Comparison of ENCODE assay signal across 8 cellular contexts in the genomic region with DNA sequence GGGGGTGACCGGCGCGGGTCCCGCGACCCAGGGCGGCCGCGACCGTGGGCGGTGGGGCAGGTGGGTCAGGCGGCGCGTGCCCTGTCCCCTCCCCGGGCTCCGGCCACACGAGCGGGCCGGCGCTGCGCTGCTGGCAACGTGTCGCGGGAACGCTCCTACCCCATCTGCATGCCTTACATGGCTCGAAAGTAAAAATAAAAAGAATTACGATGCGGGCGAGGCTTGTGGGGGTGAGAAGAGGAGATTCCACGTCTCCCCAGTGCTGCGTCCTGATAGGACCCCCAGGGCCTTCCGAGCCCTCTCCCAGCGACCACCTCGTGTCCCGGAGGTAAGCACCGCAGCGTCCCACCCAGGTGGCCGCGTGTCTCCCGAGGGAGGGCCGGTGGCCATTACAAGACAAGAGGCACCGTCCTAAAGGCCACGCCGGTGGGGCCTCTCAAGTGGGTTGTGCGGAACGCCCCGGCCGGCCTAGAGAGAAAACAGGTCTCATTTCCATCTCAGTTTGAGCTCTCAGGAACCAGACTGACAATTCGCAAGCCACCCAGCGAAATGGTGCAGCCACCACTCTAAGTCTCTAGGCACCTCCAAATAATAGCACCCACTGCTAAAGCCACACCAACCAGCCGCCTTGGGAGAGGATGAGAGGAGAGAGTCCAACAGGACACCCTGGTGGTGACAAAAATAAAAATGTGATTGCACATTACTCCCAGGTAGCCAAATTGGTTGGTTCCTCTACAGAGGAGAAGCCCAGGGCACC. TPM values are rescaled to one million over a fixed set of nuclear protein-coding genes. Genes with fewer than 3 reads are reported as not detected.
DNase-seq lines count a peak whose midpoint lies in the region; ATAC-seq and TF ChIP-seq lines count a peak whose summit lies in the region.

No MANE protein-coding gene starts in this region.

- no peaks in the 10 kb centered on the region for H3K36me3 ChIP-seq in CD8-positive, alpha-beta T cell (ENCODE audit: insufficient read depth, low read length)
- no peaks in the 10 kb centered on the region for H3K36me3 ChIP-seq in stomach smooth muscle (ENCODE audit: control insufficient read depth in 2 of 2, insufficient read depth in 2 of 2, low read length in 2 of 2)

- peak overlapping the region; percentile 89 to 95 for H3K9ac ChIP-seq in stomach smooth muscle (ENCODE audit: low read length in 2 of 2)

- H3K9me3 ChIP-seq in CD8-positive, alpha-beta T cell (ENCODE audit: low read length): no peaks in the 10 kb centered on the region
- no peaks in the 10 kb centered on the region for H3K9me3 ChIP-seq in stomach smooth muscle (ENCODE audit: control insufficient read depth in 2 of 2, low read length in 2 of 2)

- peak overlapping the region; percentile 59 for H3K27ac ChIP-seq in CD8-positive, alpha-beta T cell (ENCODE audit: low read depth, low read length)
- H3K27ac ChIP-seq in stomach smooth muscle (ENCODE audit: low read length): peak overlapping the region; percentile 94

- peak overlapping the region; percentile 93 for H3K27ac Mint-ChIP-seq in CD8-positive, alpha-beta T cell

- peak; percentile 18 to 75 (median 56) for DNase-seq in CD8-positive, alpha-beta T cell
- DNase-seq in NOMO-1 treated with DMSO at 0.1 percent for 48 hours (lab: John Stamatoyannopoulos, UW; ENCODE audit: unreplicated experiment) (peak; percentile 70), epithelial cell of proximal tubule (ENCODE audit: low read depth) (no peak), myocyte (ENCODE audit: low read depth) (peak; percentile 74)
- DNase-seq in activated CD8-positive, alpha-beta memory T cell treated with anti-CD3 and anti-CD28 coated beads, Interleukin-2, amount 50 U/mL, for 4 hours: peak; percentile 49

- no peaks in the 10 kb centered on the region for H3K9me3 Mint-ChIP-seq in CD8-positive, alpha-beta T cell

- CTCF ChIA-PET in CD8-positive, alpha-beta T cell (lab: Charles Lee): interaction anchor here (0.8 to 1.0 kb wide), 3 partner anchors 11 to 352 kb away, joined by 3 read pairs; no protein-coding TSS in a partner anchor

- H3K4me3 Mint-ChIP-seq in CD8-positive, alpha-beta T cell: peak overlapping the region; percentile 89

- no peaks in the 10 kb centered on the region for H3K27me3 ChIP-seq in CD8-positive, alpha-beta T cell (ENCODE audit: insufficient read depth, low read length)
- H3K27me3 ChIP-seq in stomach smooth muscle (ENCODE audit: control insufficient read depth in 1 of 2, insufficient read depth in 2 of 2, low read length in 2 of 2): no peaks in the 10 kb centered on the region

- peaks cover 17% of the 10 kb centered on the region for H3K36me3 Mint-ChIP-seq in CD8-positive, alpha-beta T cell

- peak; percentile 45 for ATAC-seq in CD8-positive, alpha-beta T cell
- ATAC-seq in GM19328 (IDR thresholded peaks at IDR 0.05; ENCODE audit: unreplicated experiment) (peak; percentile 35), HG03457 (IDR thresholded peaks at IDR 0.05; ENCODE audit: unreplicated experiment) (peak; percentile 43)

- POLR2A ChIA-PET in CD8-positive, alpha-beta T cell (lab: Charles Lee): interaction anchor here (2.1 kb wide), 1 partner anchor 12 kb away, joined by 13 read pairs; no protein-coding TSS in a partner anchor

- peaks cover 32% of the 10 kb centered on the region for H3K4me1 ChIP-seq in CD8-positive, alpha-beta T cell (ENCODE audit: insufficient read depth, low read length)
- peaks cover 20% of the 10 kb centered on the region for H3K4me1 ChIP-seq in stomach smooth muscle (ENCODE audit: control insufficient read depth, insufficient read depth, low read length)

- peak; percentile 45 for TF ChIP-seq CTCF in CD8-positive, alpha-beta T cell (IDR thresholded peaks at IDR 0.05)
- TF ChIP-seq CTCF in epithelial cell of proximal tubule (conservative IDR thresholded peaks at IDR 0.05; ENCODE audit: low read depth, low read length): peak; percentile 45

- no peaks in the 10 kb centered on the region for H3K27me3 Mint-ChIP-seq in CD8-positive, alpha-beta T cell (ENCODE audit: low read depth)

- intact Hi-C loops in CD8-positive, alpha-beta T cell (cut with DNase I, micrococcal nuclease): loop anchor here (1.0 to 10.0 kb wide), 16 partner anchors 13 to 1423 kb away; partner anchors contain the start of genes CALM1 (in 1 of the 2), EFCAB11 (in 1 of the 2), EML5 (in 1 of the 2) and GALC (in 1 of the 2)

- H3K4me3 ChIP-seq in CD8-positive, alpha-beta T cell (ENCODE audit: low read depth, low read length): peak overlapping the region; percentile 93
- H3K4me3 ChIP-seq in epithelial cell of proximal tubule (ENCODE audit: low read depth, low read length): peak overlapping the region; percentile 60
- H3K4me3 ChIP-seq in stomach smooth muscle (ENCODE audit: low read length in 2 of 2): peak overlapping the region; percentile 81 to 93

- H3K4me1 Mint-ChIP-seq in CD8-positive, alpha-beta T cell (ENCODE audit: low read depth): peaks cover 54% of the 10 kb centered on the region

RNA-seq across cellular contexts. Expression of gene FOXN3, which starts 0.6 kb away (rescaled TPM):
- 100 to 1,000 TPM; 134 to 139 TPM for total RNA-seq in CD8-positive, alpha-beta T cell
- total RNA-seq in epithelial cell of proximal tubule (23.2 and 27.8 TPM in 2 replicates), myocyte (24.1 and 27.5 TPM in 2 replicates)
- 18.8 TPM for polyA plus RNA-seq in myocyte (2012)
